Comparison of ENCODE assay signal across 26 cellular contexts in the genomic region with DNA sequence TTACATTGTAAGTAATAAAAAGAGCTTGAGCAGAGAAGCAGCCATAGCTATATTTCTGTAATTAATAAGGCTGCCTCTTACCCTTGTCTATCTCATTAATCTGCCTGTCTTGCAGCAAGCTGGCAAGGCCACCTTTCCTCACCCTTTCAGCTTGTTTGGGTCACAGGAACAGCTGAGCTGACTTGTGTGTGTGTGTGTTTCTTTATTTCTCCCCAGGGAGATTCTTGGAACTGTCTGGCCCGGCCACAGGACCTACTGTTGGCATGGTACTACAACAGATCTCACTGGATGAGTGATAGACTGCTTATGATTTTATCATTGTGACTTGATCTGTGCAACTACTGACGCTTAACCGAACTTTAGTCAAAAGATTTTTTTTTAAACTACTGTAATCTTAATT.
DNase-seq lines count a peak whose midpoint lies in the region; ATAC-seq and TF ChIP-seq lines count a peak whose summit lies in the region.
"Had no signal": no experiment of that assay in that cellular context is flagged by ENCODE, and none has a peak within 500 bp of the region (broad histone marks: within the 10 kb centered on the region; RNA-seq: fewer than 3 reads in every experiment).

No MANE protein-coding gene starts in this region.

- TF ChIP-seq EP300 in ovary (IDR thresholded peaks at IDR 0.05): no peak

- H3K27ac ChIP-seq in HEK293 (ENCODE audit: extremely low read depth, low read depth, low read length) (no peak overlapping the region), ovary (no peak overlapping the region)
- H3K27ac ChIP-seq: heart right ventricle, skin epidermis, suprapubic skin, uterus had no signal

- POLR2A ChIA-PET in HEK293 (lab: Yijun Ruan, JAX): no interaction called here

- ATAC-seq in left lobe of liver: peak; percentile 71
- ATAC-seq: activated CD4-positive, alpha-beta T cell treated with anti-CD3 and anti-CD28 coated beads for 36 hours; left colon; natural killer cell treated with Interleukin-12 subunit alpha and Interleukin-12 subunit beta and Interleukin-15 and Interleukin-18, amount 100 ng/mL, for 72 hours had no signal

- no peaks in the 10 kb centered on the region for H3K9me3 ChIP-seq in BE2C
- no peaks in the 10 kb centered on the region for H3K9me3 ChIP-seq in HEK293 (ENCODE audit: control insufficient read depth, insufficient read depth, low read depth, low read length)
- H3K9me3 ChIP-seq in ovary: no peaks in the 10 kb centered on the region
- H3K9me3 ChIP-seq: heart right ventricle, suprapubic skin, uterus had no signal

- H3K4me3 ChIP-seq in BE2C (ENCODE audit: low read depth, low read length) (no peak overlapping the region), HEK293 (ENCODE audit: low read depth, low read length) (no peak overlapping the region), ovary (no peak overlapping the region)
- H3K4me3 ChIP-seq: heart right ventricle, skin epidermis, suprapubic skin, uterus had no signal

- no peak for TF ChIP-seq CTCF in BE2C (IDR thresholded peaks at IDR 0.05; ENCODE audit: low read depth, low read length)
- no peak for TF ChIP-seq CTCF in HEK293 (tag by site-specific recombination; IDR thresholded peaks at IDR 0.05)
- no peak for TF ChIP-seq CTCF in ovary (IDR thresholded peaks at IDR 0.05)

- DNase-seq in BE2C: peak; percentile 62
- peak; percentile 86 for DNase-seq in NCI-H82 (lab: John Stamatoyannopoulos, UW)
- no peak for DNase-seq in left lobe of liver (ENCODE audit: low spot score)
- no peak for DNase-seq in ovary
- no peak for DNase-seq in HT-29 (ENCODE audit: low spot score)
- no peak for DNase-seq in ACHN
- DNase-seq in activated T-cell treated with anti-CD3 and anti-CD28 coated beads for 4 hours: no peak
- DNase-seq: activated CD4-positive, alpha-beta T cell treated with anti-CD3 and anti-CD28 coated beads for 36 hours; activated naive CD4-positive, alpha-beta T cell treated with anti-CD3 and anti-CD28 coated beads, Interleukin-2, amount 50 U/mL, for 16 hours; aorta; caudate nucleus; CD4-positive, CD25-positive, alpha-beta regulatory T cell; DMS53; heart right ventricle; KBM-7; left colon; NCI-H1048; NCI-H2029 treated with DMSO at 0.1 percent for 48 hours; SHP77; stimulated activated CD4-positive, alpha-beta T cell treated with anti-CD3 and anti-CD28 coated beads, Interleukin-1b, Interleukin-23, amount 100 ng/mL, for 48 hours; T-helper 1 cell; uterus had no signal

- H3K27me3 ChIP-seq in BE2C: no peaks in the 10 kb centered on the region
- H3K27me3 ChIP-seq in ovary: no peaks in the 10 kb centered on the region
- H3K27me3 ChIP-seq: heart right ventricle, suprapubic skin, uterus had no signal

- H3K4me1 ChIP-seq in BE2C (peaks cover 8% of the 10 kb centered on the region), HEK293 (ENCODE audit: control insufficient read depth, insufficient read depth, low read length) (no peaks in the 10 kb centered on the region), ovary (ENCODE audit: insufficient read depth) (no peaks in the 10 kb centered on the region)
- H3K4me1 ChIP-seq: uterus had no signal

- H3K36me3 ChIP-seq in BE2C (no peaks in the 10 kb centered on the region), HEK293 (ENCODE audit: control insufficient read depth in 2 of 2, insufficient read depth in 1 of 2, low read length in 2 of 2) (no peaks in the 10 kb centered on the region), ovary (no peaks in the 10 kb centered on the region)
- H3K36me3 ChIP-seq: heart right ventricle, suprapubic skin, uterus had no signal

- intact Hi-C loops in ovary (cut with DNase I): no loop called here

- TF ChIP-seq POLR2A in ovary (IDR thresholded peaks at IDR 0.05): no peak

- WGBS in ovary, 3 donors: 86 to 90% (median 88%) methylated on average over 3 of the region's 3 CpGs

- CTCF ChIA-PET in HEK293 (lab: Yijun Ruan, JAX): no interaction called here

- in situ Hi-C loops in ACHN (cut with HindIII; ENCODE audit: low pct_ligation_motif_present, low pct_unique_long_range_greater_than_20kb, low sequenced_read_pairs): no loop called here

TF ChIP-seq in HEK293, 187 proteins besides CTCF, POLR2A, EP300 and RAD21:
- TF ChIP-seq ZNF529 (tag by site-specific recombination; IDR thresholded peaks at IDR 0.05; ENCODE audit: insufficient replicate concordance) (no peak), ZNF423 (tag by site-specific recombination; IDR thresholded peaks at IDR 0.05) (0 out of 2 replicates have a peak, but pooled peaks have one; percentile 34)

Comparison
In these comparisons a context has a peak if more than half of its experiments do, and no peak if none do; other contexts are left out.
1. DNase-seq: peak in BE2C (single experiment) and NCI-H82 (single experiment); none in left lobe of liver (single experiment), ovary (0 of 5), HT-29 (single experiment), ACHN (single experiment) and activated T-cell treated with anti-CD3 and anti-CD28 coated beads for 4 hours (single experiment).